Comparison of ENCODE assay signal across 1 cellular context in genomic region chr3:55701997-55702396, GRCh38.
TF ChIP-seq lines count a peak whose summit lies in the region.

No MANE protein-coding gene starts in this region.

TF ChIP-seq in HEK293, 187 proteins besides CTCF, POLR2A, EP300 and RAD21 (continued from another document):
- TF ChIP-seq ZBTB44 (tag by site-specific recombination; IDR thresholded peaks at IDR 0.05) (peak; percentile 42; the same call in 1 of the 2 replicates), ZNF629 (tag by site-specific recombination; IDR thresholded peaks at IDR 0.05) (peak; percentile 94), IKZF3 (tag by site-specific recombination; IDR thresholded peaks at IDR 0.05) (0 out of 2 replicates have a peak, but pooled peaks have one; percentile 20), ZNF654 (tag by site-specific recombination; IDR thresholded peaks at IDR 0.05; ENCODE audit: low read depth) (no peak), REST (tag by site-specific recombination; IDR thresholded peaks at IDR 0.05) (peak; percentile 83), PRDM1 (tag by site-specific recombination; IDR thresholded peaks at IDR 0.05) (no peak), FEZF1 (tag by site-specific recombination; IDR thresholded peaks at IDR 0.05) (peak; percentile 76), PRDM4 (tag by site-specific recombination; IDR thresholded peaks at IDR 0.05) (0 out of 2 replicates have a peak, but pooled peaks have one; percentile 18), ZNF24 (tag by site-specific recombination; IDR thresholded peaks at IDR 0.05) (0 out of 2 replicates have a peak, but pooled peaks have one; percentile 50), SALL2 (tag by site-specific recombination; IDR thresholded peaks at IDR 0.05; ENCODE audit: borderline replicate concordance) (no peak), ZNF610 (tag by site-specific recombination; IDR thresholded peaks at IDR 0.05; ENCODE audit: borderline replicate concordance) (0 out of 2 replicates have a peak, but pooled peaks have one; percentile 31), ZNF529 (tag by site-specific recombination; IDR thresholded peaks at IDR 0.05; ENCODE audit: insufficient replicate concordance) (no peak), OSR2 (tag by site-specific recombination; IDR thresholded peaks at IDR 0.05) (peak; percentile 72; the same call in 1 of the 2 replicates), ZNF561 (tag by site-specific recombination; IDR thresholded peaks at IDR 0.05; ENCODE audit: borderline replicate concordance) (0 out of 2 replicates have a peak, but pooled peaks have one; percentile 34), ZNF140 (tag by site-specific recombination; IDR thresholded peaks at IDR 0.05) (no peak), ZBTB21 (tag by site-specific recombination; IDR thresholded peaks at IDR 0.05) (peak; percentile 91), ZNF660 (tag by site-specific recombination; IDR thresholded peaks at IDR 0.05) (0 out of 2 replicates have a peak, but pooled peaks have one; percentile 31), ZNF366 (tag by site-specific recombination; conservative IDR thresholded peaks at IDR 0.05) (peak; percentile 64), ZNF138 (tag by site-specific recombination; IDR thresholded peaks at IDR 0.05; ENCODE audit: borderline replicate concordance) (no peak), TSHZ1 (tag by site-specific recombination; IDR thresholded peaks at IDR 0.05; ENCODE audit: borderline replicate concordance) (peak; percentile 61; the same call in 1 of the 2 replicates), ZNF596 (tag by site-specific recombination; IDR thresholded peaks at IDR 0.05) (no peak), ZNF792 (tag by site-specific recombination; IDR thresholded peaks at IDR 0.05) (no peak), ATF2 (tag by site-specific recombination; IDR thresholded peaks at IDR 0.05; ENCODE audit: low read depth) (peak; percentile 98), ZNF843 (tag by site-specific recombination; IDR thresholded peaks at IDR 0.05) (peak; percentile 55; the same call in 1 of the 2 replicates), ZFP69B (tag by site-specific recombination; IDR thresholded peaks at IDR 0.05) (peak; percentile 41; the same call in 1 of the 2 replicates), INSM2 (tag by site-specific recombination; IDR thresholded peaks at IDR 0.05) (0 out of 2 replicates have a peak, but pooled peaks have one; percentile 35), ZXDB (tag by site-specific recombination; IDR thresholded peaks at IDR 0.05) (peak; percentile 40; the same call in 1 of the 2 replicates), ZEB2 (tag by site-specific recombination; IDR thresholded peaks at IDR 0.05) (peak; percentile 51; the same call in 1 of the 2 replicates), ZBTB20 (tag by site-specific recombination; IDR thresholded peaks at IDR 0.05) (0 out of 2 replicates have a peak, but pooled peaks have one; percentile 42)
